ENCODE assay signal across 16 cellular contexts in the genomic region with DNA sequence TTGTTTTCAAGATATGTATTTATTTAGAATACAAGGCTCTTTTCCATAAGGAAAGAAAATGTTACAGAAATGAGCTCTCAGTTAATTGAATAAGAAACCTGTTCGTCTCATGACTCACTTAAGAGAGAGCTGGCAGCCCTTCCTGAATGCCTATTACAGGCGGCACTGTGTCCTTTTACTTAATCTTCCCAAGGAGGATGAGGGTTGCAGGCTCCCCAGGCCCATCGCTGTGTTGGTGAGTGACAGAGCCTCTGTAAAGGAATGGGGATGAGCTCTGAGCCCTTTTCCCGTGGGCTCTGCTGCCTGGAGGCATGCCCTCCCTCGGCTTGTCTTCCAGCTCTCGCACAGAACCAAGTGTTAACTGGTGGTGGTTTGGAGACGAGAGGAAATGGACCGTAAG.
A peak's percentile ranks its signal among the peaks of the same experiment; 100 is the strongest.
DNase-seq lines count a peak whose midpoint lies in the region; ATAC-seq and TF ChIP-seq lines count a peak whose summit lies in the region.
"Had no signal": no experiment of that assay in that cellular context is flagged by ENCODE, and none has a peak within 500 bp of the region (broad histone marks: within the 10 kb centered on the region; RNA-seq: fewer than 3 reads in every experiment).

No MANE protein-coding gene starts in this region.

- H3K4me3 Mint-ChIP-seq in Caco-2 (ENCODE audit: unreplicated experiment) = no peak overlapping the region
- no peak overlapping the region for H3K4me3 Mint-ChIP-seq in neural crest cell
- H3K4me3 Mint-ChIP-seq: activated T-cell treated with anti-CD3 and anti-CD28 coated beads, Interleukin-2, amount 50 U/mL, for 4 hours had no signal

- peaks cover 73% of the 10 kb centered on the region for H3K36me3 Mint-ChIP-seq in Caco-2 (ENCODE audit: insufficient read depth, unreplicated experiment)
- H3K36me3 Mint-ChIP-seq in neural crest cell (ENCODE audit: low read depth) = peaks cover 3% of the 10 kb centered on the region

- POLR2A ChIA-PET in Caco-2 (lab: Charles Lee) = interaction anchor here (0.6 kb wide), 1 partner anchor 72 kb away, joined by 3 read pairs; no protein-coding TSS in a partner anchor
- POLR2A ChIA-PET in RWPE1 (lab: Yijun Ruan, JAX; ENCODE audit: low non-redundant PET) = no interaction called here

- no peaks in the 10 kb centered on the region for H3K27me3 ChIP-seq in Caco-2 (replicated peaks; ENCODE audit: control insufficient read depth, insufficient read depth, low read length)
- H3K27me3 ChIP-seq: ovary, SJSA1 had no signal

- 0 out of 2 replicates have a peak, but pooled peaks cover 4% of the 10 kb centered on the region for H3K4me1 ChIP-seq in Caco-2
- H3K4me1 ChIP-seq: SJSA1 had no signal

- intact Hi-C loops in Caco-2 (cut with micrococcal nuclease; ENCODE audit: unreplicated experiment) = no loop called here

- no peaks in the 10 kb centered on the region for H3K27me3 Mint-ChIP-seq in Caco-2 (ENCODE audit: insufficient read depth, unreplicated experiment)
- no peaks in the 10 kb centered on the region for H3K27me3 Mint-ChIP-seq in neural crest cell (ENCODE audit: low read depth)

- peak overlapping the region; percentile 19; the same call in 1 of the 2 replicates for H3K27ac ChIP-seq in RWPE1
- H3K27ac ChIP-seq: ovary, SJSA1 had no signal

- H3K9me3 Mint-ChIP-seq in Caco-2 (ENCODE audit: unreplicated experiment) = no peaks in the 10 kb centered on the region
- H3K9me3 Mint-ChIP-seq in neural crest cell = no peaks in the 10 kb centered on the region
- H3K9me3 Mint-ChIP-seq: activated T-cell treated with anti-CD3 and anti-CD28 coated beads, Interleukin-2, amount 50 U/mL, for 4 hours had no signal

- ATAC-seq in GM18498 (IDR thresholded peaks at IDR 0.05; ENCODE audit: unreplicated experiment) = no peak
- ATAC-seq: activated T-cell treated with anti-CD3 and anti-CD28 coated beads, Interleukin-2, amount 50 U/mL, for 4 hours had no signal

- peaks cover 13% of the 10 kb centered on the region for H3K4me1 Mint-ChIP-seq in Caco-2 (ENCODE audit: low read depth, unreplicated experiment)
- H3K4me1 Mint-ChIP-seq in neural crest cell = peaks cover 25% of the 10 kb centered on the region

- BruUV-seq in Caco-2 (replicated peaks; lab: Mats Ljungman, UMichigan) = no TSS peak

- H3K4me3 ChIP-seq in Caco-2 (ENCODE audit: low read depth, low read length) (no peak overlapping the region), fibroblast of the aortic adventitia (ENCODE audit: low read depth, low read length) (no peak overlapping the region)
- H3K4me3 ChIP-seq: lung, ovary, SJSA1 had no signal

- H3K9me3 ChIP-seq in Caco-2 = peaks cover 5% of the 10 kb centered on the region; the same call in 1 of the 2 replicates
- H3K9me3 ChIP-seq: ovary, SJSA1 had no signal

- no peak for DNase-seq in Caco-2
- peak; percentile 16 for DNase-seq in RWPE1 (ENCODE audit: low spot score)
- DNase-seq in fibroblast of the aortic adventitia (ENCODE audit: low read depth) = peak; percentile 22
- no peak for DNase-seq in neural crest cell (ENCODE audit: low read depth, low spot score)
- no peak for DNase-seq in effector CD8-positive, alpha-beta T cell (lab: John Stamatoyannopoulos, UW)
- DNase-seq in OCI-M2 (lab: John Stamatoyannopoulos, UW; ENCODE audit: unreplicated experiment) = no peak
- DNase-seq in NCI-H2196 (lab: John Stamatoyannopoulos, UW; ENCODE audit: unreplicated experiment) = no peak
- DNase-seq: activated CD4-positive, CD25-positive, alpha-beta regulatory T cell; activated T-cell treated with anti-CD3 and anti-CD28 coated beads, Interleukin-2, amount 50 U/mL, for 4 hours; central memory CD4-positive, alpha-beta T cell; EL; NCI-H510A; ovary had no signal

- H3K36me3 ChIP-seq in Caco-2 (ENCODE audit: control insufficient read depth, insufficient read depth, low read length) = no peaks in the 10 kb centered on the region; the same call in 1 of the 2 replicates
- H3K36me3 ChIP-seq: ovary had no signal

- TF ChIP-seq CTCF in Caco-2 (IDR thresholded peaks at IDR 0.05; ENCODE audit: insufficient read depth in 1 of 2, low read depth in 1 of 2, low read length in 1 of 2, severe bottlenecking in 1 of 2, unreplicated experiment in 1 of 2) = no peak
- no peak for TF ChIP-seq CTCF in RWPE1 (conservative IDR thresholded peaks at IDR 0.05; ENCODE audit: low read depth)
- TF ChIP-seq CTCF in fibroblast of the aortic adventitia (IDR thresholded peaks at IDR 0.05; ENCODE audit: insufficient read depth, low read length) = no peak
- no peak for TF ChIP-seq CTCF in neural crest cell (conservative IDR thresholded peaks at IDR 0.05)

- CTCF ChIA-PET in Caco-2 (lab: Charles Lee) (no interaction called here), RWPE1 (lab: Yijun Ruan, JAX) (interaction anchor here (0.5 to 0.6 kb wide), 2 partner anchors 522 to 673 kb away, joined by 3 to 5 read pairs; no protein-coding TSS in a partner anchor)

- H3K27ac Mint-ChIP-seq in Caco-2 (ENCODE audit: unreplicated experiment) (peak overlapping the region; percentile 79), neural crest cell (ENCODE audit: unreplicated experiment) (peak overlapping the region; percentile 52)

Comparison
In these comparisons a context has a peak if more than half of its experiments do, and no peak if none do; other contexts are left out.
1. DNase-seq: peak in RWPE1 (single experiment) and fibroblast of the aortic adventitia (single experiment); none in Caco-2 (0 of 2), neural crest cell (single experiment), effector CD8-positive, alpha-beta T cell (single experiment), OCI-M2 (single experiment) and NCI-H2196 (single experiment).